ENCODE assay signal across 8 cellular contexts in genomic region chr6:166950443-166950821, GRCh38. TPM values are rescaled to one million over a fixed set of nuclear protein-coding genes. Genes with fewer than 3 reads are reported as not detected.
DNase-seq lines count a peak whose midpoint lies in the region; ATAC-seq and TF ChIP-seq lines count a peak whose summit lies in the region.

No MANE protein-coding gene starts in this region.

- no peak overlapping the region for H3K9ac ChIP-seq in endodermal cell (ENCODE audit: extremely low read depth, low read length, poor library complexity, severe bottlenecking)

- H3K4me1 Mint-ChIP-seq in endodermal cell (peaks cover 6% of the 10 kb centered on the region), type B pancreatic cell (ENCODE audit: unreplicated experiment) (peaks cover 14% of the 10 kb centered on the region)

- H3K27ac ChIP-seq in endodermal cell (ENCODE audit: low read depth, low read length) (no peak overlapping the region), SJCRH30 (no peak overlapping the region)

- H3K4me1 ChIP-seq in endodermal cell (ENCODE audit: control insufficient read depth, insufficient read depth, low read length) = no peaks in the 10 kb centered on the region
- H3K4me1 ChIP-seq in SJCRH30 = peaks cover 7% of the 10 kb centered on the region

- H3K27me3 ChIP-seq in endodermal cell (ENCODE audit: control insufficient read depth, insufficient read depth, low read length, poor library complexity, severe bottlenecking) (peaks cover 5% of the 10 kb centered on the region), SJCRH30 (no peaks in the 10 kb centered on the region)

- TF ChIP-seq POLR2A in GM10847 (IDR thresholded peaks at IDR 0.05; ENCODE audit: extremely low read depth, insufficient read length) = peak; percentile 13

- H3K9me3 ChIP-seq in endodermal cell (ENCODE audit: control insufficient read depth, low read length) (no peaks in the 10 kb centered on the region), SJCRH30 (replicated peaks) (no peaks in the 10 kb centered on the region)

- WGBS in endodermal cell (ENCODE audit: insufficient coverage in 1 of 2, insufficient read length in 1 of 2), 2 experiments = 89 to 90% methylated on average over 8 to 10 of the region's 10 CpGs

- peak; percentile 39 for DNase-seq in endodermal cell
- no peak for DNase-seq in type B pancreatic cell (ENCODE audit: extremely low spot score, unreplicated experiment)
- DNase-seq in SJCRH30 = no peak
- no peak for DNase-seq in A172 (ENCODE audit: low spot score)
- DNase-seq in inferior parietal cortex (ENCODE audit: extremely low spot score) = no peak

- H3K36me3 ChIP-seq in endodermal cell (ENCODE audit: control insufficient read depth, insufficient read depth, low read length) (no peaks in the 10 kb centered on the region), SJCRH30 (no peaks in the 10 kb centered on the region)

- H3K9me3 Mint-ChIP-seq in endodermal cell (peaks cover 3% of the 10 kb centered on the region), type B pancreatic cell (no peaks in the 10 kb centered on the region)

- peak; percentile 26 for ATAC-seq in GM21360 (IDR thresholded peaks at IDR 0.05; ENCODE audit: unreplicated experiment)
- peak; percentile 36 for ATAC-seq in HG03521 (IDR thresholded peaks at IDR 0.05; ENCODE audit: unreplicated experiment)

- H3K4me3 Mint-ChIP-seq in endodermal cell (no peak overlapping the region), type B pancreatic cell (no peak overlapping the region)

- peaks cover 18% of the 10 kb centered on the region for H3K27me3 Mint-ChIP-seq in endodermal cell (ENCODE audit: insufficient read depth)
- H3K27me3 Mint-ChIP-seq in type B pancreatic cell = no peaks in the 10 kb centered on the region

- no peak overlapping the region for H3K4me3 ChIP-seq in endodermal cell (ENCODE audit: low read length)
- no peak overlapping the region for H3K4me3 ChIP-seq in SJCRH30

- H3K36me3 Mint-ChIP-seq in endodermal cell (ENCODE audit: low read depth) = peaks cover 33% of the 10 kb centered on the region
- peaks cover 9% of the 10 kb centered on the region for H3K36me3 Mint-ChIP-seq in type B pancreatic cell

- no peak overlapping the region for H3K27ac Mint-ChIP-seq in endodermal cell
- peak overlapping the region; percentile 87 for H3K27ac Mint-ChIP-seq in type B pancreatic cell

- TF ChIP-seq CTCF in endodermal cell (conservative IDR thresholded peaks at IDR 0.05) (no peak), type B pancreatic cell (conservative IDR thresholded peaks at IDR 0.05) (no peak)

RNA-seq across cellular contexts. Expression of gene RNASET2, which starts 5.9 kb away (rescaled TPM):
- total RNA-seq in endodermal cell = 10 to 100 TPM; 25.8 to 29.3 TPM
- polyA plus RNA-seq in endodermal cell (2013, experiment 1 of 2) = 15.1 TPM
- polyA plus RNA-seq in endodermal cell (2013, experiment 2 of 2) = 18.5 TPM
- total RNA-seq in type B pancreatic cell (ENCODE audit: low replicate concordance) = 32.3 and 45.5 TPM in 2 replicates
- total RNA-seq in SJCRH30 (2014; rRNA removed; shearing (Covaris generic)) = 17.2 and 18.9 TPM in 2 replicates
- 35.6 and 52.5 TPM in 2 replicates for total RNA-seq in A172 (2014; rRNA removed; shearing (Covaris generic))

RNA-seq across cellular contexts. Expression of gene CEP43, which starts 48.8 kb away (rescaled TPM):
- total RNA-seq in endodermal cell (10 to 100 TPM; 36.0 to 43.9 TPM), type B pancreatic cell (ENCODE audit: low replicate concordance) (18.3 and 35.3 TPM in 2 replicates)
- 28.5 TPM for polyA plus RNA-seq in endodermal cell (2013, experiment 1 of 2)
- 30.3 TPM for polyA plus RNA-seq in endodermal cell (2013, experiment 2 of 2)
- 57.5 and 60.2 TPM in 2 replicates for total RNA-seq in SJCRH30 (2014; rRNA removed; shearing (Covaris generic))
- total RNA-seq in A172 (2014; rRNA removed; shearing (Covaris generic)) = 31.3 and 32.6 TPM in 2 replicates
